In genomic region chr3:50978991-50979667, GRCh38 we compare ENCODE assay signal across 1 cellular context.
TF ChIP-seq lines count a peak whose summit lies in the region.

No MANE protein-coding gene starts in this region.

TF ChIP-seq in HEK293, 187 proteins besides CTCF, POLR2A, EP300 and RAD21 (continued from another document):
- no peak for TF ChIP-seq ZBTB6 (tag by site-specific recombination; IDR thresholded peaks at IDR 0.05)
- TF ChIP-seq ZNF324 (tag by site-specific recombination; IDR thresholded peaks at IDR 0.05): no peak
- 0 out of 2 replicates have a peak, but pooled peaks have one; percentile 9 for TF ChIP-seq SP2 (tag by site-specific recombination; IDR thresholded peaks at IDR 0.05)
- no peak for TF ChIP-seq GLIS2 (tag by site-specific recombination; IDR thresholded peaks at IDR 0.05)
- peak; percentile 49; the same call in 1 of the 2 replicates for TF ChIP-seq ZBTB17 (tag by site-specific recombination; IDR thresholded peaks at IDR 0.05)
- TF ChIP-seq ZFHX2 (tag by site-specific recombination; conservative IDR thresholded peaks at IDR 0.05): peak; percentile 69
- TF ChIP-seq ZSCAN30 (tag by site-specific recombination; IDR thresholded peaks at IDR 0.05): 0 out of 2 replicates have a peak, but pooled peaks have one; percentile 2
- no peak for TF ChIP-seq ZNF488 (tag by site-specific recombination; IDR thresholded peaks at IDR 0.05)
- no peak for TF ChIP-seq ZNF623 (tag by site-specific recombination; IDR thresholded peaks at IDR 0.05)
- no peak for TF ChIP-seq HOXA7 (CRISPR knock-in tag; IDR thresholded peaks at IDR 0.05; ENCODE audit: borderline replicate concordance)
- 0 out of 2 replicates have a peak, but pooled peaks have one; percentile 23 for TF ChIP-seq ZBTB11 (tag by site-specific recombination; conservative IDR thresholded peaks at IDR 0.05; ENCODE audit: low read depth)
- TF ChIP-seq ZBTB20 (tag by site-specific recombination; IDR thresholded peaks at IDR 0.05): peak; percentile 57; the same call in 1 of the 2 replicates
- TF ChIP-seq ZNF660 (tag by site-specific recombination; IDR thresholded peaks at IDR 0.05): peak; percentile 53; the same call in 1 of the 2 replicates
- 0 out of 2 replicates have a peak, but pooled peaks have one; percentile 29 for TF ChIP-seq YY1 (tag by site-specific recombination; IDR thresholded peaks at IDR 0.05)
- no peak for TF ChIP-seq YY2 (tag by site-specific recombination; IDR thresholded peaks at IDR 0.05)
- TF ChIP-seq ZNF366 (tag by site-specific recombination; conservative IDR thresholded peaks at IDR 0.05): no peak
- TF ChIP-seq ZNF513 (tag by site-specific recombination; IDR thresholded peaks at IDR 0.05): no peak
- TF ChIP-seq ZFP37 (tag by site-specific recombination; IDR thresholded peaks at IDR 0.05): no peak
- no peak for TF ChIP-seq ZNF837 (tag by site-specific recombination; IDR thresholded peaks at IDR 0.05)
- TF ChIP-seq ZNF341 (tag by site-specific recombination; IDR thresholded peaks at IDR 0.05; ENCODE audit: low read depth): peak; percentile 87
- no peak for TF ChIP-seq ZNF169 (tag by site-specific recombination; IDR thresholded peaks at IDR 0.05)
- TF ChIP-seq ZNF558 (tag by site-specific recombination; IDR thresholded peaks at IDR 0.05): no peak
- no peak for TF ChIP-seq ZNF354C (tag by site-specific recombination; IDR thresholded peaks at IDR 0.05; ENCODE audit: borderline replicate concordance, low read depth)
- no peak for TF ChIP-seq ZSCAN4 (tag by site-specific recombination; IDR thresholded peaks at IDR 0.05)
- no peak for TF ChIP-seq ZBTB49 (tag by site-specific recombination; IDR thresholded peaks at IDR 0.05; ENCODE audit: low read depth)
- TF ChIP-seq ZBTB48 (tag by site-specific recombination; IDR thresholded peaks at IDR 0.05): peak; percentile 43; the same call in 1 of the 2 replicates
- 0 out of 2 replicates have a peak, but pooled peaks have one; percentile 46 for TF ChIP-seq ZIC2 (tag by site-specific recombination; IDR thresholded peaks at IDR 0.05)
- TF ChIP-seq ZNF335 (tag by site-specific recombination; conservative IDR thresholded peaks at IDR 0.05): peak; percentile 61
- peak; percentile 75 for TF ChIP-seq IKZF3 (tag by site-specific recombination; IDR thresholded peaks at IDR 0.05)
- TF ChIP-seq KLF10 (tag by site-specific recombination; IDR thresholded peaks at IDR 0.05): no peak
- no peak for TF ChIP-seq ZBTB1 (tag by site-specific recombination; IDR thresholded peaks at IDR 0.05)
- no peak for TF ChIP-seq ZNF473 (tag by site-specific recombination; IDR thresholded peaks at IDR 0.05)
- no peak for TF ChIP-seq ZNF221 (tag by site-specific recombination; IDR thresholded peaks at IDR 0.05; ENCODE audit: borderline replicate concordance)
- TF ChIP-seq ZNF292 (tag by site-specific recombination; IDR thresholded peaks at IDR 0.05; ENCODE audit: borderline replicate concordance, low read depth): no peak
- TF ChIP-seq ZNF48 (tag by site-specific recombination; IDR thresholded peaks at IDR 0.05): no peak
